9 cellular contexts compared by ENCODE assay signal in genomic region chr12:102958073-102958829, GRCh38. TPM values are rescaled to one million over a fixed set of nuclear protein-coding genes. Genes with fewer than 3 reads are reported as not detected.
DNase-seq lines count a peak whose midpoint lies in the region; ATAC-seq and TF ChIP-seq lines count a peak whose summit lies in the region.
"Had no signal": no experiment of that assay in that cellular context is flagged by ENCODE, and none has a peak within 500 bp of the region (broad histone marks: within the 10 kb centered on the region; RNA-seq: fewer than 3 reads in every experiment).

No MANE protein-coding gene starts in this region.

- 1 to 3% (median 2%) methylated on average over 51 to 83 of the region's 83 CpGs for WGBS in spleen, 5 donors

- CTCF ChIA-PET in activated CD4-positive, alpha-beta memory T cell treated with anti-CD3 and anti-CD28 coated beads, Interleukin-2, amount 10 ng/mL, durations not matched to agents 7 days and 5 days (lab: Charles Lee) = no interaction called here

- no peaks in the 10 kb centered on the region for H3K36me3 ChIP-seq in spleen

- DNase-seq in AG10803 (ENCODE audit: low read depth) (peak; percentile 33), GM13976 (ENCODE audit: low spot score) (peak; percentile 87), hepatic stellate cell (ENCODE audit: low spot score) (peak; percentile 32), spleen (peak; percentile 83), RPMI8226 (no peak)
- no peak for DNase-seq in activated CD4-positive, alpha-beta memory T cell treated with anti-CD3 and anti-CD28 coated beads, Interleukin-2, amount 10 ng/mL, durations not matched to agents 7 days and 5 days
- DNase-seq in activated CD8-positive, alpha-beta memory T cell treated with anti-CD3 and anti-CD28 coated beads for 24 hours = no peak

- H3K4me1 Mint-ChIP-seq in activated CD4-positive, alpha-beta memory T cell treated with anti-CD3 and anti-CD28 coated beads, Interleukin-2, amount 10 ng/mL, durations not matched to agents 7 days and 5 days = peaks cover 38% of the 10 kb centered on the region

- TF ChIP-seq POLR2A in spleen (IDR thresholded peaks at IDR 0.05) = no peak

- H3K36me3 Mint-ChIP-seq in activated CD4-positive, alpha-beta memory T cell treated with anti-CD3 and anti-CD28 coated beads, Interleukin-2, amount 10 ng/mL, durations not matched to agents 7 days and 5 days (ENCODE audit: low read depth) = peaks cover 4% of the 10 kb centered on the region

- H3K9me3 ChIP-seq in spleen = peaks cover 0 to 6% (median 0%) of the 10 kb centered on the region in 8 donors

- H3K27ac Mint-ChIP-seq in activated CD4-positive, alpha-beta memory T cell treated with anti-CD3 and anti-CD28 coated beads, Interleukin-2, amount 10 ng/mL, durations not matched to agents 7 days and 5 days = no peak overlapping the region

- TF ChIP-seq CTCF in AG10803 (conservative IDR thresholded peaks at IDR 0.05; ENCODE audit: low read length) (no peak), GM13976 (IDR thresholded peaks at IDR 0.05; ENCODE audit: borderline replicate concordance, control extremely low read depth, extremely low read depth, insufficient read depth, missing control alignments) (no peak), spleen (IDR thresholded peaks at IDR 0.05 in 8 of 11, conservative IDR thresholded peaks at IDR 0.05 in 3 of 11) (no peak)

- POLR2A ChIA-PET in activated CD4-positive, alpha-beta memory T cell treated with anti-CD3 and anti-CD28 coated beads, Interleukin-2, amount 10 ng/mL, durations not matched to agents 7 days and 5 days (lab: Charles Lee) = no interaction called here

- H3K27me3 Mint-ChIP-seq in activated CD4-positive, alpha-beta memory T cell treated with anti-CD3 and anti-CD28 coated beads, Interleukin-2, amount 10 ng/mL, durations not matched to agents 7 days and 5 days = peaks cover 77% of the 10 kb centered on the region

- peak overlapping the region; percentile 53 for H3K4me3 ChIP-seq in AG10803 (ENCODE audit: low read length)
- H3K4me3 ChIP-seq in spleen = peak overlapping the region in 7 of 8 donors; percentile 40 to 69 (median 42)

- intact Hi-C loops in spleen (cut with DNase I; ENCODE audit: low total_unique reads) = no loop called here

- peaks cover 0 to 100% (median 95%) of the 10 kb centered on the region in 7 donors for H3K27me3 ChIP-seq in spleen (replicated peaks in 1 of 7)

- peaks cover 7 to 48% (median 39%) of the 10 kb centered on the region in 6 donors for H3K4me1 ChIP-seq in spleen

- peak overlapping the region; percentile 59 for H3K4me3 Mint-ChIP-seq in activated CD4-positive, alpha-beta memory T cell treated with anti-CD3 and anti-CD28 coated beads, Interleukin-2, amount 10 ng/mL, durations not matched to agents 7 days and 5 days

- peak; percentile 60 for ATAC-seq in HG03025 (IDR thresholded peaks at IDR 0.05; ENCODE audit: low FRiP score, unreplicated experiment)

- H3K9me3 Mint-ChIP-seq in activated CD4-positive, alpha-beta memory T cell treated with anti-CD3 and anti-CD28 coated beads, Interleukin-2, amount 10 ng/mL, durations not matched to agents 7 days and 5 days = peaks cover 3% of the 10 kb centered on the region

- in situ Hi-C loops in GM13976 (cut with MboI; ENCODE audit: low sequenced_read_pairs, unreplicated experiment) = no loop called here

- no peak overlapping the region for H3K27ac ChIP-seq in spleen

RNA-seq across cellular contexts. Expression of gene ASCL1, which starts 0.8 kb away (rescaled TPM):
- total RNA-seq in activated CD4-positive, alpha-beta memory T cell treated with anti-CD3 and anti-CD28 coated beads, Interleukin-2, amount 10 ng/mL, durations not matched to agents 7 days and 5 days = not detected
- total RNA-seq in spleen = not detected
- polyA plus RNA-seq in spleen = under 1 TPM in 1 of 3 donors, not detected in 2; 0.02 TPM
- total RNA-seq: pulmonary artery endothelial cell had no signal

RNA-seq across cellular contexts. Expression of gene PAH, which starts 41.2 kb away (rescaled TPM):
- total RNA-seq in activated CD4-positive, alpha-beta memory T cell treated with anti-CD3 and anti-CD28 coated beads, Interleukin-2, amount 10 ng/mL, durations not matched to agents 7 days and 5 days = not detected
- not detected for total RNA-seq in spleen
- polyA plus RNA-seq in spleen = under 1 TPM in 1 of 3 donors, not detected in 2; 0.09 TPM
- total RNA-seq: pulmonary artery endothelial cell had no signal

Comparison
In these comparisons a context has a peak if more than half of its experiments do, and no peak if none do; other contexts are left out.
1. DNase-seq: peak in AG10803 (single experiment), GM13976 (single experiment), hepatic stellate cell (single experiment) and spleen (single experiment); none in activated CD4-positive, alpha-beta memory T cell treated with anti-CD3 and anti-CD28 coated beads, Interleukin-2, amount 10 ng/mL, durations not matched to agents 7 days and 5 days (single experiment), RPMI8226 (single experiment) and activated CD8-positive, alpha-beta memory T cell treated with anti-CD3 and anti-CD28 coated beads for 24 hours (single experiment).